ENCODE assay signal across 17 cellular contexts in genomic region chr12:114742363-114742762, GRCh38. TPM values are rescaled to one million over a fixed set of nuclear protein-coding genes. Genes with fewer than 3 reads are reported as not detected.
DNase-seq lines count a peak whose midpoint lies in the region; ATAC-seq and TF ChIP-seq lines count a peak whose summit lies in the region.
"Had no signal": no experiment of that assay in that cellular context is flagged by ENCODE, and none has a peak within 500 bp of the region (broad histone marks: within the 10 kb centered on the region; RNA-seq: fewer than 3 reads in every experiment).

No MANE protein-coding gene starts in this region.

- H3K4me1 ChIP-seq in GM23338 (ENCODE audit: insufficient read depth) (peaks cover 7% of the 10 kb centered on the region; the same call in 1 of the 2 replicates), mesendoderm (ENCODE audit: control insufficient read depth, low read depth, low read length) (peaks cover 8% of the 10 kb centered on the region), trophoblast cell (ENCODE audit: control insufficient read depth in 1 of 2, insufficient read depth in 2 of 2, low read length in 2 of 2) (peaks cover 6 to 15% of the 10 kb centered on the region in 2 experiments), left lung (peaks cover 0 to 5% of the 10 kb centered on the region in 2 donors)
- H3K4me1 ChIP-seq: A549 had no signal

- peaks cover 16% of the 10 kb centered on the region for H3K4me1 Mint-ChIP-seq in GM23338
- H3K4me1 Mint-ChIP-seq: CD4-positive, alpha-beta memory T cell had no signal

- intact Hi-C loops in left lung (cut with DNase I), result no loop called here

- WGBS in mesendoderm (ENCODE audit: extremely low coverage, insufficient coverage, low lambda C conversion rate), result no CpG with 5 or more reads among the region's 9 CpGs
- no CpG with 5 or more reads among the region's 9 CpGs for WGBS in trophoblast cell (ENCODE audit: extremely low coverage, insufficient coverage, insufficient read length)

- H3K4me3 ChIP-seq in GM23338, result no peak overlapping the region
- H3K4me3 ChIP-seq in mesendoderm (ENCODE audit: low read length), result no peak overlapping the region
- no peak overlapping the region for H3K4me3 ChIP-seq in trophoblast cell (ENCODE audit: low read depth, low read length)
- H3K4me3 ChIP-seq in left lung, result no peak overlapping the region
- H3K4me3 ChIP-seq: A549 had no signal

- no peaks in the 10 kb centered on the region for H3K79me1 ChIP-seq in mesendoderm (ENCODE audit: low read length)
- peaks cover 12% of the 10 kb centered on the region for H3K79me1 ChIP-seq in trophoblast cell (ENCODE audit: low read length)

- H3K9ac ChIP-seq in mesendoderm (ENCODE audit: low read length), result no peak overlapping the region
- no peak overlapping the region for H3K9ac ChIP-seq in trophoblast cell (ENCODE audit: low read length)

- H4K12ac ChIP-seq in trophoblast cell (ENCODE audit: low read depth, low read length), result no peak overlapping the region

- H3K27me3 ChIP-seq in GM23338 (ENCODE audit: insufficient read depth), result peaks cover 8% of the 10 kb centered on the region
- no peaks in the 10 kb centered on the region for H3K27me3 ChIP-seq in mesendoderm (ENCODE audit: insufficient read depth, low read length, poor library complexity)
- no peaks in the 10 kb centered on the region for H3K27me3 ChIP-seq in trophoblast cell (ENCODE audit: insufficient read depth, low read length)
- peaks cover 0 to 8% of the 10 kb centered on the region in 2 donors for H3K27me3 ChIP-seq in left lung
- H3K27me3 ChIP-seq: BE2C had no signal

- H4K91ac ChIP-seq in trophoblast cell (ENCODE audit: low read depth, low read length), result peak overlapping the region; percentile 28

- no peak overlapping the region for H4K5ac ChIP-seq in mesendoderm (ENCODE audit: low read length)

- peak overlapping the region; percentile 6 for H3K14ac ChIP-seq in trophoblast cell (ENCODE audit: low read length)

- no peaks in the 10 kb centered on the region for H3K9me3 Mint-ChIP-seq in GM23338

- no peak overlapping the region for H3K4me3 Mint-ChIP-seq in GM23338
- H3K4me3 Mint-ChIP-seq: CD4-positive, alpha-beta memory T cell had no signal

- peak overlapping the region; percentile 44 for H3K56ac ChIP-seq in mesendoderm (ENCODE audit: low read length)

- no peak for ATAC-seq in GM23338
- ATAC-seq in HG03095 (IDR thresholded peaks at IDR 0.05; ENCODE audit: unreplicated experiment), result no peak
- no peak for ATAC-seq in left lung
- ATAC-seq: A549, HepG2 had no signal

- H3F3A ChIP-seq in GM23338 (replicated peaks; ENCODE audit: low read depth), result no peaks in the 10 kb centered on the region

- no peaks in the 10 kb centered on the region for H3K36me3 Mint-ChIP-seq in GM23338 (ENCODE audit: low read depth)
- H3K36me3 Mint-ChIP-seq: CD4-positive, alpha-beta memory T cell had no signal

- DNase-seq in GM23338 (ENCODE audit: low spot score) (no peak), SK-N-DZ (ENCODE audit: low spot score) (peak; percentile 79), mesendoderm (no peak), trophoblast cell (no peak), left lung (no peak), GM19238 (ENCODE audit: insufficient read length, low spot score) (no peak)
- DNase-seq: BE2C; CD4-positive, alpha-beta memory T cell; DMS153; DMS79 treated with DMSO at 0.1 percent for 48 hours; EL; GF-D8; H7 had no signal

- H3K18ac ChIP-seq in mesendoderm (ENCODE audit: low read length) (no peak overlapping the region), trophoblast cell (ENCODE audit: low read length) (peak overlapping the region; percentile 10)

- H3K23ac ChIP-seq in mesendoderm (ENCODE audit: low read length) (no peak overlapping the region), trophoblast cell (ENCODE audit: low read length) (no peak overlapping the region)

- no peaks in the 10 kb centered on the region for H3K9me2 ChIP-seq in GM23338 (ENCODE audit: insufficient read depth)

- no peak overlapping the region for H2BK120ac ChIP-seq in mesendoderm (ENCODE audit: low read depth, low read length)
- H2BK120ac ChIP-seq in trophoblast cell (ENCODE audit: insufficient read depth, low read length, poor library complexity), result peak overlapping the region; percentile 9

- no peaks in the 10 kb centered on the region for H3K36me3 ChIP-seq in GM23338 (ENCODE audit: insufficient read depth)
- H3K36me3 ChIP-seq in mesendoderm (ENCODE audit: control insufficient read depth, insufficient read depth, low read length), result no peaks in the 10 kb centered on the region
- H3K36me3 ChIP-seq in trophoblast cell (ENCODE audit: control insufficient read depth in 1 of 2, insufficient read depth in 2 of 2, low read length in 2 of 2), result no peaks in the 10 kb centered on the region
- no peaks in the 10 kb centered on the region for H3K36me3 ChIP-seq in left lung
- H3K36me3 ChIP-seq: BE2C had no signal

- no peak overlapping the region for H2BK15ac ChIP-seq in mesendoderm (replicated peaks; ENCODE audit: low read depth)

- H2AK5ac ChIP-seq in mesendoderm (ENCODE audit: low read length), result no peak overlapping the region
- H2AK5ac ChIP-seq in trophoblast cell (ENCODE audit: low read length), result no peak overlapping the region

- H3K27me3 Mint-ChIP-seq in GM23338 (ENCODE audit: insufficient read depth, low read depth, poor library complexity), result peaks cover 10% of the 10 kb centered on the region

- H2AFZ ChIP-seq in GM23338, result peak overlapping the region; percentile 72; the same call in 1 of the 2 replicates
- no peak overlapping the region for H2AFZ ChIP-seq in trophoblast cell (ENCODE audit: insufficient read depth, low read length, poor library complexity)

- no peak overlapping the region for H3K4me2 ChIP-seq in GM23338
- no peak overlapping the region for H3K4me2 ChIP-seq in mesendoderm (ENCODE audit: low read length)
- no peak overlapping the region for H3K4me2 ChIP-seq in trophoblast cell (ENCODE audit: low read length)
- H3K4me2 ChIP-seq: A549 had no signal

- H2BK5ac ChIP-seq in mesendoderm (ENCODE audit: low read length) (no peak overlapping the region), trophoblast cell (ENCODE audit: low read depth, low read length, poor library complexity) (peak overlapping the region; percentile 2)

- no peaks in the 10 kb centered on the region for H3K79me2 ChIP-seq in GM23338 (replicated peaks; ENCODE audit: insufficient read depth)
- no peaks in the 10 kb centered on the region for H3K79me2 ChIP-seq in mesendoderm (ENCODE audit: control insufficient read depth, insufficient read depth, low read length)
- no peaks in the 10 kb centered on the region for H3K79me2 ChIP-seq in trophoblast cell (ENCODE audit: control insufficient read depth, insufficient read depth, low read length, poor library complexity)

- no peak overlapping the region for H3K27ac Mint-ChIP-seq in GM23338
- H3K27ac Mint-ChIP-seq: CD4-positive, alpha-beta memory T cell had no signal

- H4K8ac ChIP-seq in mesendoderm (ENCODE audit: low read depth, low read length) (no peak overlapping the region), trophoblast cell (ENCODE audit: low read depth, low read length) (no peak overlapping the region)

- no peaks in the 10 kb centered on the region for H3K9me3 ChIP-seq in trophoblast cell (ENCODE audit: insufficient read depth, low read depth, low read length)
- no peaks in the 10 kb centered on the region for H3K9me3 ChIP-seq in left lung
- H3K9me3 ChIP-seq: A549, BE2C had no signal

- H2BK12ac ChIP-seq in trophoblast cell (ENCODE audit: low read length), result no peak overlapping the region

- TF ChIP-seq CTCF in GM23338 (conservative IDR thresholded peaks at IDR 0.05; ENCODE audit: low read depth in 2 of 2) (no peak), left lung (IDR thresholded peaks at IDR 0.05) (no peak)

- no peaks in the 10 kb centered on the region for H4K20me1 ChIP-seq in GM23338 (replicated peaks; ENCODE audit: insufficient read depth)

- H3K27ac ChIP-seq in GM23338 (ENCODE audit: low read depth) (no peak overlapping the region), mesendoderm (ENCODE audit: low read depth, low read length) (no peak overlapping the region), trophoblast cell (ENCODE audit: low read depth, low read length) (peak overlapping the region; percentile 9), left lung (no peak overlapping the region)
- H3K27ac ChIP-seq: A549, C4-2B had no signal

- H3K4ac ChIP-seq in mesendoderm (ENCODE audit: low read depth, low read length), result no peak overlapping the region
- H3K4ac ChIP-seq in trophoblast cell (ENCODE audit: low read depth, low read length), result no peak overlapping the region

TF ChIP-seq in GM23338, 12 proteins besides CTCF, POLR2A, EP300 and RAD21 (continues in another document):
- TF ChIP-seq EZH2 (IDR thresholded peaks at IDR 0.05; ENCODE audit: low read depth, unreplicated experiment), result no peak
- TF ChIP-seq JUNB (IDR thresholded peaks at IDR 0.05; ENCODE audit: unreplicated experiment), result no peak
- TF ChIP-seq POLR2AphosphoS5 (IDR thresholded peaks at IDR 0.05; ENCODE audit: low read depth), result no peak
- TF ChIP-seq CREB1 (CRISPR knock-in tag; IDR thresholded peaks at IDR 0.05; ENCODE audit: low read depth), result no peak
- no peak for TF ChIP-seq EZH2phosphoT487 (IDR thresholded peaks at IDR 0.05; ENCODE audit: unreplicated experiment)
- no peak for TF ChIP-seq STAT1 (IDR thresholded peaks at IDR 0.05; ENCODE audit: unreplicated experiment)
- TF ChIP-seq ETS1 (IDR thresholded peaks at IDR 0.05), result no peak

RNA-seq across cellular contexts. Expression of gene TBX3, which starts 58.4 kb away (rescaled TPM):
- 0.24 and 0.35 TPM in 2 replicates for total RNA-seq in GM23338 (2014; rRNA removed; shearing (Covaris generic))
- 0.18 and 0.33 TPM in 2 replicates for polyA plus RNA-seq in GM23338 (2016; fragmentation: Nextera tagmentation; extraction: Ambion mirVana)
- polyA plus RNA-seq in SK-N-DZ (2014; cell fraction: cytosol; rRNA removed), result 30.6 and 37.3 TPM in 2 replicates
- polyA plus RNA-seq in SK-N-DZ (2014; cell fraction: nucleus; rRNA removed), result 52.0 and 72.6 TPM in 2 replicates
- 2.1 TPM for polyA plus RNA-seq in mesendoderm (2013, experiment 1 of 2)
- polyA plus RNA-seq in mesendoderm (2013, experiment 2 of 2), result 2.1 TPM
- 292 and 302 TPM in 2 replicates for polyA plus RNA-seq in trophoblast cell (2013)
- 10 to 100 TPM; 28.3 to 48.1 TPM for total RNA-seq in left lung
- total RNA-seq: CD4-positive, alpha-beta memory T cell had no signal
- polyA plus RNA-seq: CD4-positive, alpha-beta memory T cell had no signal

Comparison
In these comparisons a context has a peak if more than half of its experiments do, and no peak if none do; other contexts are left out.
1. RNA of gene TBX3, which starts 58.4 kb away (total RNA-seq): 28.3 to 48.1 TPM in left lung; 0.24 to 0.35 TPM in GM23338; every median in the first group is over 10 times any median in the second.